7 cellular contexts compared by ENCODE assay signal in the genomic region with DNA sequence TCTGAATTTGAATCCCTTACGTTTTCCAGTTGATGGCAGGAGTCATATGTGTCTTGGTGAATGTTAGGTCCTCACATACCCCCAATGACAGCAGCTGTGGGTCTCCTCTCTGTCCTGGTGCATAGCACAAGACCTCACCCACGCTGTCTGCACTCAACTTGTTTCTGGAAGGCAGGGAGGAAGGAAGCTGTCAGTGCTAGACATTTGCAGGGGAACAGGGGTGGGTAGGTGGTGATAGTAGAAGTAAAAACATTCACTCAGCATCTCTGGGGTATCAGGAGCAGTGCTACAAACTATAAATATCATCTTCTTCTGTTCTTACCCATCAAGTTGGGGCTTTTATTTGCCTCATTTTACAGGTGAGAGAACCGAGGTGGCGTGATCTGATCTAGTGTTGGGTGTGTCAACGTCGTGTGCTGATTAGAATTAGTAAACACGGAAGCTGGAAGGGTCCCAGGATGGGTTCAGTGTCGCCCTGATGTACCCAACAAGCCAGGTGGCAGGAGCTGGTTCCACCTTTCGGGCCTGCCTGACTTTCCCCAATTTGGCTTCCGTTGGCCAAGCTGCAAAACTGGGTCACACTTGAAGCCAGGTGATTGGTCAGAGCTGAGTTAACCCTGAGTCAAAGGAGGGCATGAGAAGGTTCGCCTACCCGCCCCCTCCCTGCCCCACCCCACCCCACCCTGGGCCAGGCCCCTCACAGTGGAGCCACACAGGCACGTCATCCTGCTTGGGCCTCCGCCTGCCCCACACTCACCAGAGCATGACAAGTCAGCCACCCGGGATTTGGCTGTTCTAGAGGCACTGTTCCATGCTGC. TPM values are rescaled to one million over a fixed set of nuclear protein-coding genes. Genes with fewer than 3 reads are reported as not detected.
DNase-seq lines count a peak whose midpoint lies in the region; ATAC-seq and TF ChIP-seq lines count a peak whose summit lies in the region.

No MANE protein-coding gene starts in this region.

- H3K9me3 ChIP-seq in endodermal cell (ENCODE audit: control insufficient read depth, low read length) (no peaks in the 10 kb centered on the region), stomach (no peaks in the 10 kb centered on the region)

- TF ChIP-seq POLR2A in stomach (IDR thresholded peaks at IDR 0.05): no peak

- no peaks in the 10 kb centered on the region for H3K27me3 ChIP-seq in endodermal cell (ENCODE audit: control insufficient read depth, insufficient read depth, low read length, poor library complexity, severe bottlenecking)
- no peaks in the 10 kb centered on the region for H3K27me3 ChIP-seq in stomach

- H3K4me3 Mint-ChIP-seq in endodermal cell: no peak overlapping the region

- no peak for TF ChIP-seq EP300 in stomach (IDR thresholded peaks at IDR 0.05)

- H3K4me1 Mint-ChIP-seq in endodermal cell: peaks cover 21% of the 10 kb centered on the region

- no peaks in the 10 kb centered on the region for H3K9me3 Mint-ChIP-seq in endodermal cell

- H3K4me1 ChIP-seq in endodermal cell (ENCODE audit: control insufficient read depth, insufficient read depth, low read length) (peaks cover 7% of the 10 kb centered on the region), stomach (peaks cover 64 to 98% (median 87%) of the 10 kb centered on the region in 4 donors)

- no peaks in the 10 kb centered on the region for H3K27me3 Mint-ChIP-seq in endodermal cell (ENCODE audit: insufficient read depth)

- DNase-seq in endodermal cell: no peak
- DNase-seq in stomach: peak; percentile 86
- no peak for DNase-seq in stimulated activated CD8-positive, alpha-beta memory T cell treated with anti-CD3 and anti-CD28 coated beads, Interleukin-4, amount 100 ng/mL, for 48 hours
- no peak for DNase-seq in stimulated activated naive CD4-positive, alpha-beta T cell treated with Interleukin-2 at 50 U/mL for 16 hours (lab: John Stamatoyannopoulos, UW)
- DNase-seq in NCI-H774 (lab: John Stamatoyannopoulos, UW): no peak

- peaks cover 3% of the 10 kb centered on the region for H3K36me3 Mint-ChIP-seq in endodermal cell (ENCODE audit: low read depth)

- H3K27ac ChIP-seq in endodermal cell (ENCODE audit: low read depth, low read length) (no peak overlapping the region), stomach (peak overlapping the region; percentile 67 to 98 (median 94))

- ATAC-seq in GM19395 (IDR thresholded peaks at IDR 0.05; ENCODE audit: unreplicated experiment): peak; percentile 61
- ATAC-seq in HG03196 (IDR thresholded peaks at IDR 0.05; ENCODE audit: unreplicated experiment): peak; percentile 61

- no peak overlapping the region for H3K4me3 ChIP-seq in endodermal cell (ENCODE audit: low read length)
- no peak overlapping the region for H3K4me3 ChIP-seq in stomach

- H3K36me3 ChIP-seq in endodermal cell (ENCODE audit: control insufficient read depth, insufficient read depth, low read length): peaks cover 20% of the 10 kb centered on the region
- peaks cover 0 to 6% (median 0%) of the 10 kb centered on the region in 4 donors for H3K36me3 ChIP-seq in stomach

- H3K27ac Mint-ChIP-seq in endodermal cell: peak overlapping the region; percentile 14

- WGBS in endodermal cell (ENCODE audit: insufficient coverage in 1 of 2, insufficient read length in 1 of 2), 2 experiments: 94 to 100% methylated on average over 6 to 15 of the region's 15 CpGs
- WGBS in stomach, 5 donors: 30 to 54% (median 40%) methylated on average over 15 of the region's 15 CpGs

- TF ChIP-seq CTCF in endodermal cell (conservative IDR thresholded peaks at IDR 0.05): no peak
- TF ChIP-seq CTCF in stomach (IDR thresholded peaks at IDR 0.05): no peak

- no peak overlapping the region for H3K9ac ChIP-seq in endodermal cell (ENCODE audit: extremely low read depth, low read length, poor library complexity, severe bottlenecking)

- intact Hi-C loops in stomach (cut with DNase I; ENCODE audit: low total_unique reads): no loop called here

RNA-seq across cellular contexts. Expression of gene ERGIC1, which starts 15.8 kb away (rescaled TPM):
- total RNA-seq in endodermal cell: 10 to 100 TPM; 81.9 to 94.8 TPM
- 79.3 TPM for polyA plus RNA-seq in endodermal cell (2013, experiment 1 of 2)
- polyA plus RNA-seq in endodermal cell (2013, experiment 2 of 2): 73.2 TPM
- 100 to 1,000 TPM in 4 of 5 donors, 10 to 100 TPM in 1; 98.8 to 293 (median 137) TPM for total RNA-seq in stomach
- polyA plus RNA-seq in stomach: 10 to 100 TPM; 54.5 to 95.3 (median 83.7) TPM
